Comparison of ENCODE assay signal across 16 cellular contexts in the genomic region with DNA sequence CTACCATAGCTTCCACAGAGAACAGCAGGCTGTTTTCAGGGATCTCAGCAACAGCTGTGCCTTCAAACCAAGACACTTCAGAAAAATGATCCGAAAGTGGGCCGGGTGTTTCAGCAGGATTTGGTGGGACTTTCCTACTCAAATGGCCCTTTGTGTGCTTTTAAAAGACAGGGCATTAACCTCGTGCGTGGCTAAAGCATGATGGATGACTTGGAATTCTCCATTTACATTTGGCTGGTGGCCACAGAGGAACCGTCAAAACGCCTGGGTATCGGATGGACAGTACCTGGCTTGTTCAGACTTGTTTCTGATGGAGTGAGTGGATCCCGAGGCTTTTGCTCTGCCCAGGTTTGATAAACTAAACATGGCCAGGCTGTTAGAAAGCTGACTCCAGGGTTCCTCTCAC. TPM values are rescaled to one million over a fixed set of nuclear protein-coding genes. Genes with fewer than 3 reads are reported as not detected.
DNase-seq lines count a peak whose midpoint lies in the region; ATAC-seq and TF ChIP-seq lines count a peak whose summit lies in the region.
"Had no signal": no experiment of that assay in that cellular context is flagged by ENCODE, and none has a peak within 500 bp of the region (broad histone marks: within the 10 kb centered on the region; RNA-seq: fewer than 3 reads in every experiment).

No MANE protein-coding gene starts in this region.

- H3K9ac ChIP-seq in mesendoderm (ENCODE audit: low read length), result no peak overlapping the region

- H2AK5ac ChIP-seq in mesendoderm (ENCODE audit: low read length), result peak overlapping the region; percentile 31

- CTCF ChIA-PET in HEK293 (lab: Yijun Ruan, JAX), result interaction anchor here (0.6 kb wide), 1 partner anchor 209 kb away, joined by 3 read pairs; no protein-coding TSS in a partner anchor

- peak overlapping the region; percentile 61 for H3K56ac ChIP-seq in mesendoderm (ENCODE audit: low read length)

- H3K27me3 ChIP-seq in SJCRH30, result no peaks in the 10 kb centered on the region
- H3K27me3 ChIP-seq in mesendoderm (ENCODE audit: insufficient read depth, low read length, poor library complexity), result no peaks in the 10 kb centered on the region
- no peaks in the 10 kb centered on the region for H3K27me3 ChIP-seq in upper lobe of left lung
- H3K27me3 ChIP-seq: heart left ventricle, upper lobe of right lung had no signal

- peak overlapping the region; percentile 25 for H2BK5ac ChIP-seq in mesendoderm (ENCODE audit: low read length)

- H3K36me3 ChIP-seq in HEK293 (ENCODE audit: control insufficient read depth in 2 of 2, insufficient read depth in 1 of 2, low read length in 2 of 2), result no peaks in the 10 kb centered on the region
- H3K36me3 ChIP-seq in SJCRH30, result no peaks in the 10 kb centered on the region
- H3K36me3 ChIP-seq in mesendoderm (ENCODE audit: control insufficient read depth, insufficient read depth, low read length), result no peaks in the 10 kb centered on the region
- no peaks in the 10 kb centered on the region for H3K36me3 ChIP-seq in upper lobe of left lung
- H3K36me3 ChIP-seq: heart left ventricle, lower lobe of right lung, upper lobe of right lung had no signal

- no peak overlapping the region for H3K4me3 Mint-ChIP-seq in activated naive CD8-positive, alpha-beta T cell treated with anti-CD3 and anti-CD28 coated beads, Interleukin-2, amount 50 U/mL, for 24 hours
- H3K4me3 Mint-ChIP-seq: CD14-positive monocyte, HFFc6, T-cell had no signal

- no peak overlapping the region for H3K4me2 ChIP-seq in mesendoderm (ENCODE audit: low read length)

- no peak for TF ChIP-seq EP300 in upper lobe of left lung (IDR thresholded peaks at IDR 0.05)

- H3K79me1 ChIP-seq in mesendoderm (ENCODE audit: low read length), result no peaks in the 10 kb centered on the region

- H3K9me3 Mint-ChIP-seq in activated naive CD8-positive, alpha-beta T cell treated with anti-CD3 and anti-CD28 coated beads, Interleukin-2, amount 50 U/mL, for 24 hours, result peaks cover 4% of the 10 kb centered on the region
- H3K9me3 Mint-ChIP-seq: CD14-positive monocyte, HFFc6, T-cell had no signal

- H3K9me3 ChIP-seq in HEK293 (ENCODE audit: control insufficient read depth, insufficient read depth, low read depth, low read length) (no peaks in the 10 kb centered on the region), SJCRH30 (replicated peaks) (peaks cover 2% of the 10 kb centered on the region; the same call in 1 of the 2 replicates), upper lobe of left lung (no peaks in the 10 kb centered on the region)
- H3K9me3 ChIP-seq: heart left ventricle, lower lobe of right lung, upper lobe of right lung had no signal

- H3K4me1 ChIP-seq in HEK293 (ENCODE audit: control insufficient read depth, insufficient read depth, low read length), result no peaks in the 10 kb centered on the region
- H3K4me1 ChIP-seq in SJCRH30, result peaks cover 44% of the 10 kb centered on the region
- peaks cover 2% of the 10 kb centered on the region for H3K4me1 ChIP-seq in mesendoderm (ENCODE audit: control insufficient read depth, low read depth, low read length)
- peaks cover 0 to 4% (median 0%) of the 10 kb centered on the region in 4 donors for H3K4me1 ChIP-seq in upper lobe of left lung
- H3K4me1 ChIP-seq: lower lobe of right lung, upper lobe of right lung had no signal

- WGBS in mesendoderm (ENCODE audit: extremely low coverage, insufficient coverage, low lambda C conversion rate), result no CpG with 5 or more reads among the region's 8 CpGs
- 50 to 71% methylated on average over 4 to 8 of the region's 8 CpGs for WGBS in upper lobe of left lung, 2 donors

- H4K5ac ChIP-seq in mesendoderm (ENCODE audit: low read length), result no peak overlapping the region

- H2BK15ac ChIP-seq in mesendoderm (replicated peaks; ENCODE audit: low read depth), result no peak overlapping the region

- H3K4ac ChIP-seq in mesendoderm (ENCODE audit: low read depth, low read length), result no peak overlapping the region

- H3K18ac ChIP-seq in mesendoderm (ENCODE audit: low read length), result no peak overlapping the region

- peaks cover 53% of the 10 kb centered on the region for H3K4me1 Mint-ChIP-seq in activated naive CD8-positive, alpha-beta T cell treated with anti-CD3 and anti-CD28 coated beads, Interleukin-2, amount 50 U/mL, for 24 hours

- peak; percentile 0 for DNase-seq in COLO668 (lab: John Stamatoyannopoulos, UW; ENCODE audit: unreplicated experiment)
- peak; percentile 95 to 99 for DNase-seq in SJCRH30
- DNase-seq in mesendoderm, result no peak
- DNase-seq in stimulated activated CD4-positive, alpha-beta T cell treated with anti-CD3 and anti-CD28 coated beads, Interleukin-4, amount 100 ng/mL, for 4 hours, result no peak
- no peak for DNase-seq in C1 segment of cervical spinal cord (lab: John Stamatoyannopoulos, UW)
- no peak for DNase-seq in upper lobe of left lung
- no peak for DNase-seq in activated naive CD8-positive, alpha-beta T cell treated with anti-CD3 and anti-CD28 coated beads, Interleukin-2, amount 50 U/mL, for 24 hours
- DNase-seq: heart left ventricle, HFFc6, lower lobe of right lung, T-cell, upper lobe of right lung had no signal

- H4K8ac ChIP-seq in mesendoderm (ENCODE audit: low read depth, low read length), result no peak overlapping the region

- H3K27ac ChIP-seq in HEK293 (ENCODE audit: extremely low read depth, low read depth, low read length), result no peak overlapping the region
- H3K27ac ChIP-seq in SJCRH30, result peak overlapping the region; percentile 100
- H3K27ac ChIP-seq in mesendoderm (ENCODE audit: low read depth, low read length), result no peak overlapping the region
- H3K27ac ChIP-seq in upper lobe of left lung, result no peak overlapping the region
- H3K27ac ChIP-seq: heart left ventricle, lower lobe of right lung, upper lobe of right lung had no signal

- H3K4me3 ChIP-seq in HEK293 (ENCODE audit: low read depth, low read length) (no peak overlapping the region), SJCRH30 (no peak overlapping the region), mesendoderm (ENCODE audit: low read length) (no peak overlapping the region), upper lobe of left lung (no peak overlapping the region)
- H3K4me3 ChIP-seq: heart left ventricle, lower lobe of right lung, upper lobe of right lung had no signal

- no peak overlapping the region for H2BK120ac ChIP-seq in mesendoderm (ENCODE audit: low read depth, low read length)

- no peak for ATAC-seq in upper lobe of left lung (ENCODE audit: low FRiP score in 2 of 2)
- no peak for ATAC-seq in activated naive CD8-positive, alpha-beta T cell treated with anti-CD3 and anti-CD28 coated beads, Interleukin-2, amount 50 U/mL, for 24 hours
- ATAC-seq: heart left ventricle, lower lobe of right lung, T-cell, upper lobe of right lung had no signal

- no peaks in the 10 kb centered on the region for H3K79me2 ChIP-seq in mesendoderm (ENCODE audit: control insufficient read depth, insufficient read depth, low read length)

- TF ChIP-seq CTCF in HEK293 (tag by site-specific recombination; IDR thresholded peaks at IDR 0.05) (no peak), upper lobe of left lung (IDR thresholded peaks at IDR 0.05) (no peak)

- H3K23ac ChIP-seq in mesendoderm (ENCODE audit: low read length), result no peak overlapping the region

- no peak for TF ChIP-seq POLR2A in upper lobe of left lung (IDR thresholded peaks at IDR 0.05)

- H3K27me3 Mint-ChIP-seq in activated naive CD8-positive, alpha-beta T cell treated with anti-CD3 and anti-CD28 coated beads, Interleukin-2, amount 50 U/mL, for 24 hours, result peaks cover 4% of the 10 kb centered on the region
- H3K27me3 Mint-ChIP-seq: T-cell had no signal

- no peaks in the 10 kb centered on the region for H3K36me3 Mint-ChIP-seq in activated naive CD8-positive, alpha-beta T cell treated with anti-CD3 and anti-CD28 coated beads, Interleukin-2, amount 50 U/mL, for 24 hours (ENCODE audit: low read depth)
- H3K36me3 Mint-ChIP-seq: CD14-positive monocyte, T-cell had no signal

- POLR2A ChIA-PET in HEK293 (lab: Yijun Ruan, JAX), result no interaction called here

- H3K27ac Mint-ChIP-seq in activated naive CD8-positive, alpha-beta T cell treated with anti-CD3 and anti-CD28 coated beads, Interleukin-2, amount 50 U/mL, for 24 hours, result no peak overlapping the region
- H3K27ac Mint-ChIP-seq: HFFc6 had no signal

TF ChIP-seq in HEK293, 187 proteins besides CTCF, POLR2A, EP300 and RAD21 (continues in another document):
- TF ChIP-seq KLF9 (tag by site-specific recombination; IDR thresholded peaks at IDR 0.05; ENCODE audit: low read depth) (no peak), ZBTB20 (tag by site-specific recombination; IDR thresholded peaks at IDR 0.05) (peak; percentile 57), GLIS1 (tag by site-specific recombination; IDR thresholded peaks at IDR 0.05) (no peak), FEZF1 (tag by site-specific recombination; IDR thresholded peaks at IDR 0.05) (0 out of 2 replicates have a peak, but pooled peaks have one; percentile 22)

RNA-seq across cellular contexts. Expression of gene ADAM19, which starts 36.5 kb away (rescaled TPM):
- total RNA-seq in SJCRH30 (2014; rRNA removed; shearing (Covaris generic)), result 45.1 and 50.0 TPM in 2 replicates
- polyA plus RNA-seq in mesendoderm (2013, experiment 1 of 2), result 126 TPM
- 123 TPM for polyA plus RNA-seq in mesendoderm (2013, experiment 2 of 2)
- total RNA-seq in upper lobe of left lung, result 10 to 100 TPM in 2 of 6 donors, 1 to 10 TPM in 4; 5.5 to 17.0 (median 7.1) TPM

RNA-seq across cellular contexts. Expression of gene SOX30, which starts 40.2 kb away (rescaled TPM):
- total RNA-seq in SJCRH30 (2014; rRNA removed; shearing (Covaris generic)), result 0.13 TPM in 1 of 2 replicates, not detected in the other
- polyA plus RNA-seq in mesendoderm (2013, experiment 1 of 2), result 0.29 TPM
- 0.38 TPM for polyA plus RNA-seq in mesendoderm (2013, experiment 2 of 2)
- under 1 TPM in 1 of 6 donors, not detected in 5; 0.17 TPM for total RNA-seq in upper lobe of left lung
- total RNA-seq: lower lobe of right lung had no signal

RNA-seq across cellular contexts. Expression of gene C5orf52, which starts 59.3 kb away (rescaled TPM):
- not detected in 2 replicates for total RNA-seq in SJCRH30 (2014; rRNA removed; shearing (Covaris generic))
- not detected for polyA plus RNA-seq in mesendoderm (2013, experiment 1 of 2)
- polyA plus RNA-seq in mesendoderm (2013, experiment 2 of 2), result not detected
- total RNA-seq in upper lobe of left lung, result not detected
- total RNA-seq: activated CD8-positive, alpha-beta memory T cell treated with anti-CD3 and anti-CD28 coated beads for 36 hours; heart left ventricle; HFFc6; lower lobe of right lung; renal cortical epithelial cell; T-cell; upper lobe of right lung had no signal
- polyA plus RNA-seq: CD14-positive monocyte, heart left ventricle had no signal

Comparison
In these comparisons a context has a peak if more than half of its experiments do, and no peak if none do; other contexts are left out.
1. DNase-seq: peak in COLO668 (single experiment) and SJCRH30 (2 of 2); none in mesendoderm (single experiment), stimulated activated CD4-positive, alpha-beta T cell treated with anti-CD3 and anti-CD28 coated beads, Interleukin-4, amount 100 ng/mL, for 4 hours (0 of 2), C1 segment of cervical spinal cord (0 of 14), upper lobe of left lung (0 of 2) and activated naive CD8-positive, alpha-beta T cell treated with anti-CD3 and anti-CD28 coated beads, Interleukin-2, amount 50 U/mL, for 24 hours (single experiment).